ENCODE assay signal across 1 cellular context in the genomic region with DNA sequence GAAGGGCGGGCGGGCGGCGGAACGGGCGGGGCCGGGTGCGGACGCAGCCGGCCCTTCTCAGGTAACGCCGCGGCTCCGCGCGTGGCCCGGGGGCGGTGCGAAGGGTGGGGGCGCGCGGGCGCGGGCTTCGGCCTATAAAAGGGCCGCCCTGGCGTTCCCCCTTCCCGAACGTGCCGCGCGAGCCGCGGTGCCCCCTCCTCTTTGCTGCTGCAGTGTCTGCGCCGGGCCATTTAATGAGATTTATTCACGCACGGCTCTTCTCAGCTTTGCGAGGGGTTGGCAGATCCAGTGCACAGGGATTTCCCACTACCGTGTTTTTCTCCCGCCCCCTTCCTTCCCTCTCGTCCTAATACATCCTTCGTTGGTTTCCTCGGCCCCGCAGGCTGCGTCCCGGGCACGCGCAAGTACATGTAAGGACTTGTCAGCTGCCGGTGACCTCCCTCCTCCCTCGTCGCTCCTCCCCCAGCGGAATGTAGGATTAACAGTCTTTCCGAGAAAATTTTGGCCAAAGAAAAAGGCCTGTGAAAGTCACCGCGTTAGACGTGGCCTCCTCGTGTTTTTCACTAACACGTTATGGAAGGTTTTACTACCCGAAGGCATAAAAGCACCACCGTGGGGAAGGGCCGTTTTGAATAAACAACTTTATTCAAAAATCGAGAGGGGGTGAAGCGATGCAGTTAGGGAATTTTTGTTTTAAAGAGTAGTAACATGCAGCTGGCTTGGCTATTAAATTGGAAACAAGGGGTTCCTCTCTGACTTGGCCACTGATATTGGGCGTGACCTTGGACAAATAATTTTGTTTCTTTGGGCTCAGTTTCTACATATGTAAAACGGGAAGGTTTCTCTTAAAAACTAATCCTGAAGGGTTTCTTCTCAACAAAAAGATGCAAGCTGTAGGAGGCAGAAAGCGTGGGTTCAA.
A peak's percentile ranks its signal among the peaks of the same experiment; 100 is the strongest.
TF ChIP-seq lines count a peak whose summit lies in the region.

No MANE protein-coding gene starts in this region.

TF ChIP-seq in Ishikawa, 13 proteins besides CTCF, POLR2A, EP300 and RAD21 (continued from another document):
- TF ChIP-seq, protein P1, sequence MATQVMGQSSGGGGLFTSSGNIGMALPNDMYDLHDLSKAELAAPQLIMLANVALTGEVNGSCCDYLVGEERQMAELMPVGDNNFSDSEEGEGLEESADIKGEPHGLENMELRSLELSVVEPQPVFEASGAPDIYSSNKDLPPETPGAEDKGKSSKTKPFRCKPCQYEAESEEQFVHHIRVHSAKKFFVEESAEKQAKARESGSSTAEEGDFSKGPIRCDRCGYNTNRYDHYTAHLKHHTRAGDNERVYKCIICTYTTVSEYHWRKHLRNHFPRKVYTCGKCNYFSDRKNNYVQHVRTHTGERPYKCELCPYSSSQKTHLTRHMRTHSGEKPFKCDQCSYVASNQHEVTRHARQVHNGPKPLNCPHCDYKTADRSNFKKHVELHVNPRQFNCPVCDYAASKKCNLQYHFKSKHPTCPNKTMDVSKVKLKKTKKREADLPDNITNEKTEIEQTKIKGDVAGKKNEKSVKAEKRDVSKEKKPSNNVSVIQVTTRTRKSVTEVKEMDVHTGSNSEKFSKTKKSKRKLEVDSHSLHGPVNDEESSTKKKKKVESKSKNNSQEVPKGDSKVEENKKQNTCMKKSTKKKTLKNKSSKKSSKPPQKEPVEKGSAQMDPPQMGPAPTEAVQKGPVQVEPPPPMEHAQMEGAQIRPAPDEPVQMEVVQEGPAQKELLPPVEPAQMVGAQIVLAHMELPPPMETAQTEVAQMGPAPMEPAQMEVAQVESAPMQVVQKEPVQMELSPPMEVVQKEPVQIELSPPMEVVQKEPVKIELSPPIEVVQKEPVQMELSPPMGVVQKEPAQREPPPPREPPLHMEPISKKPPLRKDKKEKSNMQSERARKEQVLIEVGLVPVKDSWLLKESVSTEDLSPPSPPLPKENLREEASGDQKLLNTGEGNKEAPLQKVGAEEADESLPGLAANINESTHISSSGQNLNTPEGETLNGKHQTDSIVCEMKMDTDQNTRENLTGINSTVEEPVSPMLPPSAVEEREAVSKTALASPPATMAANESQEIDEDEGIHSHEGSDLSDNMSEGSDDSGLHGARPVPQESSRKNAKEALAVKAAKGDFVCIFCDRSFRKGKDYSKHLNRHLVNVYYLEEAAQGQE (IDR thresholded peaks at IDR 0.05; ENCODE audit: low read depth) = no peak
- peak; percentile 79 for TF ChIP-seq EGR1 (IDR thresholded peaks at IDR 0.05)
- TF ChIP-seq, protein P2, sequence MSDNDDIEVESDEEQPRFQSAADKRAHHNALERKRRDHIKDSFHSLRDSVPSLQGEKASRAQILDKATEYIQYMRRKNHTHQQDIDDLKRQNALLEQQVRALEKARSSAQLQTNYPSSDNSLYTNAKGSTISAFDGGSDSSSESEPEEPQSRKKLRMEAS (IDR thresholded peaks at IDR 0.05) = peak; percentile 48
